1 cellular context compared by ENCODE assay signal in the genomic region with DNA sequence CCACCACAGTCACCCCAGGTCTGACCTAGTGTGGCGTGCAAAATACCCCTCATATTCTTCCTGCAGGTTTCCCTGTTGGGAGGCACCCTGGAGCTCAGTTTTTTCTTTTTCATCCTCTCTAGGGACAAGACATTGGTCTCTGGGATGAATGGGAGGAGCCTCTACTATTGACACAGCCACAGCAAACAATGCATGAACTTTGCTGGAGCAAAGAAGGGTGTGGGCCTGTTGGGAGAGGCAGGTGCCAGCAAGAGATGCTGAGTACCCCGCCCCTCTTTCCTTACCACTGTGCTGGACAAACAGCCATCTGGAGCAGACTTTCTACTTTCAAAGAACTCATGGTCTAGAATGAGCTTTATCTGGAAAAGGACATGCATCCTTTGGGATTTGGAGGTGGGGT.
TF ChIP-seq lines count a peak whose summit lies in the region.

No MANE protein-coding gene starts in this region.

TF ChIP-seq in A549, 52 proteins besides CTCF, POLR2A, EP300 and RAD21 (continued from another document):
- TF ChIP-seq, protein P1, sequence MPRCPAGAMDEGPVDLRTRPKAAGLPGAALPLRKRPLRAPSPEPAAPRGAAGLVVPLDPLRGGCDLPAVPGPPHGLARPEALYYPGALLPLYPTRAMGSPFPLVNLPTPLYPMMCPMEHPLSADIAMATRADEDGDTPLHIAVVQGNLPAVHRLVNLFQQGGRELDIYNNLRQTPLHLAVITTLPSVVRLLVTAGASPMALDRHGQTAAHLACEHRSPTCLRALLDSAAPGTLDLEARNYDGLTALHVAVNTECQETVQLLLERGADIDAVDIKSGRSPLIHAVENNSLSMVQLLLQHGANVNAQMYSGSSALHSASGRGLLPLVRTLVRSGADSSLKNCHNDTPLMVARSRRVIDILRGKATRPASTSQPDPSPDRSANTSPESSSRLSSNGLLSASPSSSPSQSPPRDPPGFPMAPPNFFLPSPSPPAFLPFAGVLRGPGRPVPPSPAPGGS (IDR thresholded peaks at IDR 0.05), result no peak
TF ChIP-seq in A549: peak in this region for 0.
